In the genomic region with DNA sequence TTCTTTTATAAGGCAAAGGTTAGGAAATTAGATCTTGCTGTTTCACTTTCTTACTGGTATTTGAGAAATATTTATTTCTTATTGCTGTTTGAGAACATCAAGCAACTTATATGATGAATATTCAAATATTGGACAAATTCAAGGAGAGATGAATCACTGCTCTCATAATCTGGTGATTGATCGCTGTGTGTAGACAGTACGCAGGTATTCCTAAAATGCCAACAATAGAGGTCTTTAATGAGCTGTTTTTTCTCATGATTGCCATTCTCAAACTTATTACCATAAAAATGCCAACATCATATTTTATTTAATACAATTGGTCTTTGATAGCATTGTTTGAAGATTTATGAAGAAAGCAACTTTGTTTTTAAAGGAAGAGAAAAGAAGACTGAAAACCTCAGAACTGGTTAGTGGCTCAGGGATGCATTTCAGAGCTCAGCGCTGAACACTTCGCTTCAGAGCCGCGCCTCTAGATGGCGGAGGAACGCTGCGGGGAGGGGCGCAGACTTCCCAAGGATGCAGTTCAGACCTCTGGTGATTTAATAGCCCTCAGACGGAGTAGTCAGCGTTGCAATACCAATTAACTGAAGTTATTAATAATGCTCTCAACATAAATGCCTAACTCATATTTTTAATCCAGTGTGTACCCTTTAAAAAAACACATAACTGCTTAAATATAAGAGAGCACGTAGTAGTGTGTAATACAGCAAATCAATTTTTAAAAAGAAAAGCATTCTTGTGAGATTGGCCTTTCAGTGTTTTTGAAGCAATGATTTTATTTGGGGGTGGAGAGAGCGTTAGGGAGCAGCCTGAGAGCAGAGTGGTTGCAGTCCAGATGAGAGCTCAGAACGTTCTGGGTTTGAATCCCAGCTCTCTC, we compare ENCODE assay signal across 7 cellular contexts. TPM values are rescaled to one million over a fixed set of nuclear protein-coding genes. Genes with fewer than 3 reads are reported as not detected.
DNase-seq lines count a peak whose midpoint lies in the region; ATAC-seq and TF ChIP-seq lines count a peak whose summit lies in the region.

No MANE protein-coding gene starts in this region.

- H3K4me1 ChIP-seq in foreskin keratinocyte (no peaks in the 10 kb centered on the region), osteoblast (ENCODE audit: insufficient read depth, low read length) (no peaks in the 10 kb centered on the region)

- H3K27ac ChIP-seq in foreskin keratinocyte (no peak overlapping the region), osteoblast (ENCODE audit: low read depth, low read length) (no peak overlapping the region)

- H3K4me3 ChIP-seq in osteoblast (ENCODE audit: insufficient read depth, low read length) = no peak overlapping the region

- H3K79me2 ChIP-seq in osteoblast (ENCODE audit: insufficient read depth, low read length) = no peaks in the 10 kb centered on the region

- H3K36me3 ChIP-seq in osteoblast (ENCODE audit: insufficient read depth, low read length) = no peaks in the 10 kb centered on the region

- H3K9me3 ChIP-seq in osteoblast (ENCODE audit: low read depth, low read length) = no peaks in the 10 kb centered on the region

- no peaks in the 10 kb centered on the region for H4K20me1 ChIP-seq in osteoblast (ENCODE audit: insufficient read depth, low read length)

- ATAC-seq in HG02885 (IDR thresholded peaks at IDR 0.05; ENCODE audit: poor library complexity, unreplicated experiment) = peak; percentile 41
- ATAC-seq in foreskin keratinocyte = peak; percentile 91
- ATAC-seq in HG02610 (IDR thresholded peaks at IDR 0.05; ENCODE audit: unreplicated experiment) = no peak

- peak; percentile 44 for TF ChIP-seq CTCF in GM13977 (IDR thresholded peaks at IDR 0.05; ENCODE audit: extremely low read depth, insufficient read depth, missing control alignments)
- TF ChIP-seq CTCF in foreskin keratinocyte (conservative IDR thresholded peaks at IDR 0.05) = peak; percentile 64
- peak; percentile 46 for TF ChIP-seq CTCF in osteoblast (IDR thresholded peaks at IDR 0.05; ENCODE audit: extremely low read depth, low read depth, low read length)

- H3K4me2 ChIP-seq in osteoblast (ENCODE audit: insufficient read depth, low read length) = no peak overlapping the region

- in situ Hi-C loops in GM13977 (cut with MboI; ENCODE audit: low pct_unique_long_range_greater_than_20kb, low sequenced_read_pairs, unreplicated experiment) = no loop called here

- DNase-seq in GM13977 (ENCODE audit: low spot score) (no peak), RKO (ENCODE audit: low spot score) (peak; percentile 12), foreskin keratinocyte (peak in 1 of 2 donors; percentile 13), osteoblast (ENCODE audit: insufficient read length, low spot score, missing footprints) (peak; percentile 14)
- DNase-seq in activated T-cell treated with anti-CD3 and anti-CD28 coated beads, Interleukin-2, amount 50 U/mL, for 1 hour = no peak

- H2AFZ ChIP-seq in osteoblast (ENCODE audit: low read length) = no peak overlapping the region

- H3K27me3 ChIP-seq in foreskin keratinocyte = peaks cover 37% of the 10 kb centered on the region
- peaks cover 6% of the 10 kb centered on the region for H3K27me3 ChIP-seq in osteoblast (ENCODE audit: insufficient read depth, low read length)

RNA-seq across cellular contexts. Expression of a gene that starts 38.5 kb away (rescaled TPM):
- 0.03 and 0.04 TPM in 2 replicates for total RNA-seq in foreskin keratinocyte
- 0.01 and 0.03 TPM in 2 replicates for polyA plus RNA-seq in foreskin keratinocyte
- total RNA-seq in osteoblast = 5.0 and 5.4 TPM in 2 replicates

Comparison
In these comparisons a context has a peak if more than half of its experiments do, and no peak if none do; other contexts are left out.
1. DNase-seq: peak in RKO (single experiment) and osteoblast (single experiment); none in GM13977 (single experiment) and activated T-cell treated with anti-CD3 and anti-CD28 coated beads, Interleukin-2, amount 50 U/mL, for 1 hour (single experiment).
2. Peak in every context shown above with its lines, with median percentiles within 50 percentile points of each other: CTCF ChIP-seq.